8 cellular contexts compared by ENCODE assay signal in genomic region chr17:45132569-45133463, GRCh38. TPM values are rescaled to one million over a fixed set of nuclear protein-coding genes. Genes with fewer than 3 reads are reported as not detected.
A peak's percentile ranks its signal among the peaks of the same experiment; 100 is the strongest.
DNase-seq lines count a peak whose midpoint lies in the region; ATAC-seq and TF ChIP-seq lines count a peak whose summit lies in the region.

No MANE protein-coding gene starts in this region.

- ATAC-seq in HG03025 (IDR thresholded peaks at IDR 0.05; ENCODE audit: low FRiP score, unreplicated experiment): no peak

- peak overlapping the region; percentile 67 for H3K4me2 ChIP-seq in neural cell (ENCODE audit: low read length)

- peak; percentile 87 for TF ChIP-seq RAD21 in Ishikawa (IDR thresholded peaks at IDR 0.05; ENCODE audit: low read depth)
- TF ChIP-seq RAD21 in neural cell (conservative IDR thresholded peaks at IDR 0.05): peak; percentile 52

- POLR2A ChIA-PET in RWPE1 (lab: Yijun Ruan, JAX; ENCODE audit: low non-redundant PET): interaction anchor here (0.5 to 0.7 kb wide), 4 partner anchors 12 to 215 kb away, joined by 4 to 8 read pairs (median 6); partner anchors contain the start of gene HEXIM2

- TF ChIP-seq CTCF in GM10266 (IDR thresholded peaks at IDR 0.05; ENCODE audit: control insufficient read depth, insufficient read depth, low read depth, missing control alignments): peak; percentile 91
- peak; percentile 88 for TF ChIP-seq CTCF in RWPE1 (conservative IDR thresholded peaks at IDR 0.05; ENCODE audit: low read depth)
- TF ChIP-seq CTCF in foreskin fibroblast (IDR thresholded peaks at IDR 0.05; ENCODE audit: low read depth, low read length): peak; percentile 80
- TF ChIP-seq CTCF in neural cell (IDR thresholded peaks at IDR 0.05; ENCODE audit: poor library complexity, severe bottlenecking): peak; percentile 72

- H3K9me2 ChIP-seq in neural cell (ENCODE audit: insufficient read depth, low read length): no peaks in the 10 kb centered on the region

- TF ChIP-seq EP300 in Ishikawa (IDR thresholded peaks at IDR 0.05; ENCODE audit: borderline replicate concordance): no peak
- peak; percentile 24 for TF ChIP-seq EP300 in neural cell (conservative IDR thresholded peaks at IDR 0.05; ENCODE audit: poor library complexity, severe bottlenecking)

- no peaks in the 10 kb centered on the region for H3F3A ChIP-seq in neural cell (ENCODE audit: insufficient read depth, low read length, poor library complexity, severe bottlenecking)

- CTCF ChIA-PET in RWPE1 (lab: Yijun Ruan, JAX): interaction anchor here (0.6 to 2.3 kb wide), 20 partner anchors 13 to 301 kb away, joined by 3 to 11 read pairs (median 3); partner anchors contain the start of gene HEXIM1

- H3K27me3 ChIP-seq in neural cell (ENCODE audit: insufficient read depth, low read depth, low read length): no peaks in the 10 kb centered on the region

- H3K79me2 ChIP-seq in neural cell (replicated peaks; ENCODE audit: insufficient read depth, low read length): no peaks in the 10 kb centered on the region

- no peaks in the 10 kb centered on the region for H3K36me3 ChIP-seq in neural cell (ENCODE audit: insufficient read depth, low read length)

- H3K4me3 ChIP-seq in foreskin fibroblast (ENCODE audit: low read depth in 1 of 2, low read length in 2 of 2): peak overlapping the region; percentile 85 to 91
- H3K4me3 ChIP-seq in neural cell (ENCODE audit: low read length): peak overlapping the region; percentile 97

- H2AFZ ChIP-seq in neural cell (ENCODE audit: low read depth, low read length): peak overlapping the region; percentile 93

- peak; percentile 97 for DNase-seq in GM10266 (ENCODE audit: extremely low spot score)
- DNase-seq in RWPE1 (ENCODE audit: low spot score): peak; percentile 86
- peak; percentile 62 for DNase-seq in activated gamma-delta T cell treated with Interleukin-2 at 50 U/mL for 16 hours
- DNase-seq in foreskin fibroblast: peak; percentile 78 to 93

- H3K9ac ChIP-seq in neural cell (ENCODE audit: low read length): peak overlapping the region; percentile 97

- no peaks in the 10 kb centered on the region for H3K9me3 ChIP-seq in neural cell (ENCODE audit: low read length)

- H3K27ac ChIP-seq in RWPE1 (peak overlapping the region; percentile 100), neural cell (ENCODE audit: low read length) (peak overlapping the region; percentile 87), temporal lobe (ENCODE audit: low read depth, low read length) (peak overlapping the region; percentile 82)

- no peaks in the 10 kb centered on the region for H4K20me1 ChIP-seq in neural cell (ENCODE audit: insufficient read depth)

TF ChIP-seq in Ishikawa, 13 proteins besides CTCF, POLR2A, EP300 and RAD21 (continues in another document):
- TF ChIP-seq YY1 (IDR thresholded peaks at IDR 0.05; ENCODE audit: low read depth): no peak
- TF ChIP-seq TCF12 (IDR thresholded peaks at IDR 0.05; ENCODE audit: low read depth): peak; percentile 45; the same call in 1 of the 2 replicates
- TF ChIP-seq CREB1 (IDR thresholded peaks at IDR 0.05; ENCODE audit: low read depth): peak; percentile 73
- TF ChIP-seq, protein P1, sequence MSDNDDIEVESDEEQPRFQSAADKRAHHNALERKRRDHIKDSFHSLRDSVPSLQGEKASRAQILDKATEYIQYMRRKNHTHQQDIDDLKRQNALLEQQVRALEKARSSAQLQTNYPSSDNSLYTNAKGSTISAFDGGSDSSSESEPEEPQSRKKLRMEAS (IDR thresholded peaks at IDR 0.05): peak; percentile 23; the same call in 1 of the 2 replicates
- TF ChIP-seq TEAD4 (IDR thresholded peaks at IDR 0.05): no peak
- TF ChIP-seq, protein P2, sequence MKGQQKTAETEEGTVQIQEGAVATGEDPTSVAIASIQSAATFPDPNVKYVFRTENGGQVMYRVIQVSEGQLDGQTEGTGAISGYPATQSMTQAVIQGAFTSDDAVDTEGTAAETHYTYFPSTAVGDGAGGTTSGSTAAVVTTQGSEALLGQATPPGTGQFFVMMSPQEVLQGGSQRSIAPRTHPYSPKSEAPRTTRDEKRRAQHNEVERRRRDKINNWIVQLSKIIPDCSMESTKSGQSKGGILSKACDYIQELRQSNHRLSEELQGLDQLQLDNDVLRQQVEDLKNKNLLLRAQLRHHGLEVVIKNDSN (IDR thresholded peaks at IDR 0.05): no peak
- TF ChIP-seq TAF1 (IDR thresholded peaks at IDR 0.05; ENCODE audit: low read depth): 0 out of 2 replicates have a peak, but pooled peaks have one; percentile 34
- no peak for TF ChIP-seq FOXM1 (IDR thresholded peaks at IDR 0.05; ENCODE audit: borderline replicate concordance, low read depth)
- TF ChIP-seq ZBTB7A (IDR thresholded peaks at IDR 0.05; ENCODE audit: low read depth): peak; percentile 58; the same call in 1 of the 2 replicates
- TF ChIP-seq CEBPB (IDR thresholded peaks at IDR 0.05): no peak
- peak; percentile 41; the same call in 1 of the 2 replicates for TF ChIP-seq NFIC (IDR thresholded peaks at IDR 0.05)
- TF ChIP-seq EGR1 (IDR thresholded peaks at IDR 0.05): no peak

TF ChIP-seq in neural cell, 6 proteins besides CTCF, POLR2A, EP300 and RAD21:
- TF ChIP-seq EZH2 (IDR thresholded peaks at IDR 0.05; ENCODE audit: borderline replicate concordance, insufficient read depth, low read length, poor library complexity, severe bottlenecking): no peak
- TF ChIP-seq, protein P3, sequence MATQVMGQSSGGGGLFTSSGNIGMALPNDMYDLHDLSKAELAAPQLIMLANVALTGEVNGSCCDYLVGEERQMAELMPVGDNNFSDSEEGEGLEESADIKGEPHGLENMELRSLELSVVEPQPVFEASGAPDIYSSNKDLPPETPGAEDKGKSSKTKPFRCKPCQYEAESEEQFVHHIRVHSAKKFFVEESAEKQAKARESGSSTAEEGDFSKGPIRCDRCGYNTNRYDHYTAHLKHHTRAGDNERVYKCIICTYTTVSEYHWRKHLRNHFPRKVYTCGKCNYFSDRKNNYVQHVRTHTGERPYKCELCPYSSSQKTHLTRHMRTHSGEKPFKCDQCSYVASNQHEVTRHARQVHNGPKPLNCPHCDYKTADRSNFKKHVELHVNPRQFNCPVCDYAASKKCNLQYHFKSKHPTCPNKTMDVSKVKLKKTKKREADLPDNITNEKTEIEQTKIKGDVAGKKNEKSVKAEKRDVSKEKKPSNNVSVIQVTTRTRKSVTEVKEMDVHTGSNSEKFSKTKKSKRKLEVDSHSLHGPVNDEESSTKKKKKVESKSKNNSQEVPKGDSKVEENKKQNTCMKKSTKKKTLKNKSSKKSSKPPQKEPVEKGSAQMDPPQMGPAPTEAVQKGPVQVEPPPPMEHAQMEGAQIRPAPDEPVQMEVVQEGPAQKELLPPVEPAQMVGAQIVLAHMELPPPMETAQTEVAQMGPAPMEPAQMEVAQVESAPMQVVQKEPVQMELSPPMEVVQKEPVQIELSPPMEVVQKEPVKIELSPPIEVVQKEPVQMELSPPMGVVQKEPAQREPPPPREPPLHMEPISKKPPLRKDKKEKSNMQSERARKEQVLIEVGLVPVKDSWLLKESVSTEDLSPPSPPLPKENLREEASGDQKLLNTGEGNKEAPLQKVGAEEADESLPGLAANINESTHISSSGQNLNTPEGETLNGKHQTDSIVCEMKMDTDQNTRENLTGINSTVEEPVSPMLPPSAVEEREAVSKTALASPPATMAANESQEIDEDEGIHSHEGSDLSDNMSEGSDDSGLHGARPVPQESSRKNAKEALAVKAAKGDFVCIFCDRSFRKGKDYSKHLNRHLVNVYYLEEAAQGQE (IDR thresholded peaks at IDR 0.05; ENCODE audit: borderline replicate concordance): no peak
- peak; percentile 83 for TF ChIP-seq POLR2AphosphoS5 (IDR thresholded peaks at IDR 0.05)
- peak; percentile 7 for TF ChIP-seq MXI1 (conservative IDR thresholded peaks at IDR 0.05; ENCODE audit: poor library complexity, severe bottlenecking)
- TF ChIP-seq TAF1 (IDR thresholded peaks at IDR 0.05; ENCODE audit: low read depth): no peak
- no peak for TF ChIP-seq SMC3 (conservative IDR thresholded peaks at IDR 0.05; ENCODE audit: poor library complexity)

RNA-seq across cellular contexts. Expression of gene PLCD3, which starts 0.5 kb away (rescaled TPM):
- polyA plus RNA-seq in neural cell: 0.36 and 1.3 TPM in 2 replicates
- polyA minus RNA-seq in neural cell: 1.2 and 3.9 TPM in 2 replicates
- total RNA-seq in temporal lobe: 3.9 TPM

RNA-seq across cellular contexts. Expression of gene ACBD4, which starts 2.7 kb away (rescaled TPM):
- 3.1 and 8.4 TPM in 2 replicates for polyA plus RNA-seq in neural cell
- 1.7 TPM in 2 replicates for polyA minus RNA-seq in neural cell
- 4.2 TPM for total RNA-seq in temporal lobe

RNA-seq across cellular contexts. Expression of gene HEXIM1, which starts 15.5 kb away (rescaled TPM):
- 9.0 and 10.2 TPM in 2 replicates for polyA plus RNA-seq in neural cell
- 21.7 and 22.5 TPM in 2 replicates for polyA minus RNA-seq in neural cell
- total RNA-seq in temporal lobe: 8.1 TPM

RNA-seq across cellular contexts. Expression of gene HEXIM2, which starts 28.9 kb away (rescaled TPM):
- 13.9 and 17.9 TPM in 2 replicates for polyA plus RNA-seq in neural cell
- 12.2 and 14.1 TPM in 2 replicates for polyA minus RNA-seq in neural cell
- total RNA-seq in temporal lobe: 8.4 TPM
